In the genomic region with DNA sequence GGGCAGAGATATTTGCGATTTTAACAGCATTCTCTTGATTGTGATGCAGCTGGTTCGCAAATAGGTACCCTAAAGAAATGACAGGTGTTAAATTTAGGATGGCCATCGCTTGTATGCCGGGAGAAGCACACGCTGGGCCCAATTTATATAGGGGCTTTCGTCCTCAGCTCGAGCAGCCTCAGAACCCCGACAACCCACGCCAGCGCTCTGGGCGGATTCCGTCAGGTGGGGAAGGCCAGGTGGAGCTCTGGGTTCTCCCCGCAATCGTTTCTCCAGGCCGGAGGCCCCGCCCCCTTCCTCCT, we compare ENCODE assay signal across 8 cellular contexts. TPM values are rescaled to one million over a fixed set of nuclear protein-coding genes. Genes with fewer than 3 reads are reported as not detected.
A peak's percentile ranks its signal among the peaks of the same experiment; 100 is the strongest.
DNase-seq lines count a peak whose midpoint lies in the region; ATAC-seq lines count a peak whose summit lies in the region.

No MANE protein-coding gene starts in this region.

- peaks cover 25% of the 10 kb centered on the region for H3K36me3 Mint-ChIP-seq in activated CD4-positive, alpha-beta T cell treated with anti-CD3 and anti-CD28 coated beads for 36 hours (ENCODE audit: low read depth)

- intact Hi-C loops in activated CD4-positive, alpha-beta T cell treated with anti-CD3 and anti-CD28 coated beads for 36 hours (cut with DNase I, micrococcal nuclease), result loop anchor here (1.0 to 2.0 kb wide), 9 partner anchors 78 to 814 kb away; partner anchors contain the start of genes NUMB (in 2 of the 2), RBM25 (in 2 of the 2), ZFYVE1 (in 2 of the 2) and ACOT2 (in 1 of the 2)

- H3K4me1 Mint-ChIP-seq in activated CD4-positive, alpha-beta T cell treated with anti-CD3 and anti-CD28 coated beads for 36 hours, result peaks cover 27% of the 10 kb centered on the region

- POLR2A ChIA-PET in activated CD4-positive, alpha-beta T cell treated with anti-CD3 and anti-CD28 coated beads for 36 hours (lab: Charles Lee), result interaction anchor here (0.6 to 1.9 kb wide), 7 partner anchors 77 to 636 kb away, joined by 3 to 13 read pairs (median 5); partner anchors contain the start of genes ACOT2, NUMB, RBM25 and ZFYVE1

- peak overlapping the region; percentile 86 for H3K4me3 Mint-ChIP-seq in activated CD4-positive, alpha-beta T cell treated with anti-CD3 and anti-CD28 coated beads for 36 hours

- DNase-seq in activated CD4-positive, alpha-beta T cell treated with anti-CD3 and anti-CD28 coated beads for 36 hours, result no peak
- no peak for DNase-seq in activated CD4-positive, alpha-beta T cell treated with anti-CD3 and anti-CD28 coated beads, Interleukin-2, amount 50 U/mL, for 48 hours
- DNase-seq in NCI-H2029 (lab: John Stamatoyannopoulos, UW), result no peak
- no peak for DNase-seq in SHP77 treated with DMSO at 0.1 percent for 48 hours (lab: John Stamatoyannopoulos, UW)

- no peak for ATAC-seq in activated CD4-positive, alpha-beta T cell treated with anti-CD3 and anti-CD28 coated beads for 36 hours
- no peak for ATAC-seq in HG03280 (IDR thresholded peaks at IDR 0.05; ENCODE audit: unreplicated experiment)

- 2 to 3% (median 3%) methylated on average over 16 of the region's 16 CpGs for WGBS in adipose tissue, 3 donors

- peak overlapping the region; percentile 95 for H3K27ac ChIP-seq in adipose tissue (ENCODE audit: low read depth, low read length)
- H3K27ac ChIP-seq in layer of hippocampus (ENCODE audit: low read depth, low read length), result peak overlapping the region; percentile 86
- H3K27ac ChIP-seq in temporal lobe (ENCODE audit: low read depth, low read length), result peak overlapping the region; percentile 5

- H3K9me3 Mint-ChIP-seq in activated CD4-positive, alpha-beta T cell treated with anti-CD3 and anti-CD28 coated beads for 36 hours (ENCODE audit: low read depth), result peaks cover 17% of the 10 kb centered on the region

- peak overlapping the region; percentile 82 for H3K27ac Mint-ChIP-seq in activated CD4-positive, alpha-beta T cell treated with anti-CD3 and anti-CD28 coated beads for 36 hours

- H3K27me3 ChIP-seq in layer of hippocampus (ENCODE audit: control insufficient read depth, insufficient read depth, low read length), result no peaks in the 10 kb centered on the region

- H3K27me3 Mint-ChIP-seq in activated CD4-positive, alpha-beta T cell treated with anti-CD3 and anti-CD28 coated beads for 36 hours, result no peaks in the 10 kb centered on the region

- CTCF ChIA-PET in activated CD4-positive, alpha-beta T cell treated with anti-CD3 and anti-CD28 coated beads for 36 hours (lab: Charles Lee), result interaction anchor here (0.7 to 1.2 kb wide), 6 partner anchors 10 to 431 kb away, joined by 3 to 4 read pairs (median 4); no protein-coding TSS in a partner anchor

RNA-seq across cellular contexts. Expression of gene PSEN1, which starts 0.3 kb away (rescaled TPM):
- 10 to 100 TPM; 31.2 to 31.6 TPM for total RNA-seq in activated CD4-positive, alpha-beta T cell treated with anti-CD3 and anti-CD28 coated beads for 36 hours
- polyA plus RNA-seq in adipose tissue, result 10 to 100 TPM; 10.2 to 21.1 (median 14.2) TPM
- 52.9 TPM for total RNA-seq in temporal lobe

Comparison
In these comparisons a context has a peak if more than half of its experiments do, and no peak if none do; other contexts are left out.
1. H3K27ac ChIP-seq: peak in every context shown above with its lines; median percentile 95 in adipose tissue; 86 in layer of hippocampus; 5 in temporal lobe.